In genomic region chr2:184698476-184698875, GRCh38 we compare ENCODE assay signal across 18 cellular contexts.
A peak's percentile ranks its signal among the peaks of the same experiment; 100 is the strongest.
DNase-seq lines count a peak whose midpoint lies in the region; ATAC-seq, FAIRE-seq and TF ChIP-seq lines count a peak whose summit lies in the region.
"Had no signal": no experiment of that assay in that cellular context is flagged by ENCODE, and none has a peak within 500 bp of the region (broad histone marks: within the 10 kb centered on the region; RNA-seq: fewer than 3 reads in every experiment).

No MANE protein-coding gene starts in this region.

- no peaks in the 10 kb centered on the region for H3F3A ChIP-seq in GM23338 (replicated peaks; ENCODE audit: low read depth)

- H3K79me2 ChIP-seq in GM23338 (replicated peaks; ENCODE audit: insufficient read depth) (no peaks in the 10 kb centered on the region), K562 (ENCODE audit: control insufficient read depth, insufficient read depth, low read length) (no peaks in the 10 kb centered on the region)

- BruUV-seq in K562 (replicated peaks; lab: Mats Ljungman, UMichigan), result no TSS peak

- TF ChIP-seq CTCF in A549 (IDR thresholded peaks at IDR 0.05) (no peak), GM23338 (conservative IDR thresholded peaks at IDR 0.05; ENCODE audit: low read depth in 2 of 2) (no peak), K562 (IDR thresholded peaks at IDR 0.05 in 2 of 3, conservative IDR thresholded peaks at IDR 0.05 in 1 of 3; ENCODE audit: insufficient read depth in 2 of 3, low read depth in 1 of 3, low read length in 3 of 3) (no peak)

- no peaks in the 10 kb centered on the region for H4K20me1 ChIP-seq in GM23338 (replicated peaks; ENCODE audit: insufficient read depth)
- H4K20me1 ChIP-seq in K562 (replicated peaks; ENCODE audit: control insufficient read depth, insufficient read depth, low read length), result no peaks in the 10 kb centered on the region

- POLR2A ChIA-PET in A549 (lab: Yijun Ruan, JAX), result no interaction called here
- POLR2A ChIA-PET in K562 (lab: Yijun Ruan, JAX), result no interaction called here

- H3K27me3 Mint-ChIP-seq in GM23338 (ENCODE audit: insufficient read depth, low read depth, poor library complexity), result no peaks in the 10 kb centered on the region
- H3K27me3 Mint-ChIP-seq: CD4-positive, alpha-beta memory T cell had no signal

- no peak overlapping the region for H3K4me3 Mint-ChIP-seq in GM23338
- H3K4me3 Mint-ChIP-seq: CD4-positive, alpha-beta memory T cell; HFFc6 had no signal

- H3K4me2 ChIP-seq in A549 (no peak overlapping the region), GM23338 (no peak overlapping the region), K562 (ENCODE audit: insufficient read depth, low read length) (no peak overlapping the region)

- no peak for FAIRE-seq in A549 (lab: Jason Lieb, UNC)
- no peak for FAIRE-seq in K562 (lab: Jason Lieb, UNC)
- FAIRE-seq: GM12878, H54 had no signal

- 36% methylated on average over 3 of the region's 3 CpGs for WGBS in A549 (ENCODE audit: missing lambda C conversion rate)
- 10% methylated on average over 3 of the region's 3 CpGs for WGBS in K562 (ENCODE audit: insufficient coverage, low coverage, missing lambda C conversion rate)

- TF ChIP-seq RAD21 in A549 (conservative IDR thresholded peaks at IDR 0.05 in 1 of 2, IDR thresholded peaks at IDR 0.05 in 1 of 2), result no peak
- no peak for TF ChIP-seq RAD21 in K562 (CRISPR knock-in tag; conservative IDR thresholded peaks at IDR 0.05 in 1 of 2, IDR thresholded peaks at IDR 0.05 in 1 of 2)

- H3K9me3 Mint-ChIP-seq in GM23338, result no peaks in the 10 kb centered on the region; the same call in 2 of the 3 replicates

- in situ Hi-C loops in K562 (cut with MboI), result no loop called here

- CTCF ChIA-PET in A549 (lab: Yijun Ruan, JAX) (no interaction called here), K562 (lab: Yijun Ruan, JAX; ENCODE audit: low intra/inter-chr PET ratio) (no interaction called here)

- H3K9me1 ChIP-seq in K562 (ENCODE audit: control insufficient read depth, insufficient read depth, low read length), result no peaks in the 10 kb centered on the region

- H3K36me3 Mint-ChIP-seq in GM23338 (ENCODE audit: low read depth), result no peaks in the 10 kb centered on the region
- H3K36me3 Mint-ChIP-seq: CD4-positive, alpha-beta memory T cell had no signal

- no peak for TF ChIP-seq POLR2A in A549 (IDR thresholded peaks at IDR 0.05; ENCODE audit: low read length)
- no peak for TF ChIP-seq POLR2A in K562 (conservative IDR thresholded peaks at IDR 0.05)

- H3K9ac ChIP-seq in K562 (ENCODE audit: insufficient read depth in 1 of 2, low read depth in 2 of 2, low read length in 2 of 2), result no peak overlapping the region
- H3K9ac ChIP-seq: GM23248 had no signal

- H3K9me2 ChIP-seq in GM23338 (ENCODE audit: insufficient read depth), result no peaks in the 10 kb centered on the region

- H3K27ac ChIP-seq in A549, result no peak overlapping the region
- H3K27ac ChIP-seq in GM23338 (ENCODE audit: low read depth), result no peak overlapping the region
- no peak overlapping the region for H3K27ac ChIP-seq in K562 (ENCODE audit: extremely low read depth, low read depth, low read length)
- H3K27ac ChIP-seq: GM23248 had no signal

- ATAC-seq in A549 (no peak), GM23338 (no peak), K562 (no peak), GM18498 (IDR thresholded peaks at IDR 0.05; ENCODE audit: unreplicated experiment) (no peak), GM21717 (IDR thresholded peaks at IDR 0.05; ENCODE audit: unreplicated experiment) (no peak)
- ATAC-seq: GM12878 had no signal

- H3K9me3 ChIP-seq in A549 (no peaks in the 10 kb centered on the region; the same call in 2 of the 3 replicates), K562 (replicated peaks; ENCODE audit: control insufficient read depth, insufficient read depth, low read depth, low read length) (no peaks in the 10 kb centered on the region)
- H3K9me3 ChIP-seq: Caco-2, HAP-1 had no signal

- no peak for DNase-seq in A549 (ENCODE audit: low read depth in 1 of 2, low spot score in 1 of 2)
- DNase-seq in GM23338 (ENCODE audit: low spot score), result no peak
- no peak for DNase-seq in K562 (ENCODE audit: extremely low read depth in 1 of 4, low spot score in 3 of 4)
- no peak for DNase-seq in COLO668 (lab: John Stamatoyannopoulos, UW; ENCODE audit: unreplicated experiment)
- DNase-seq: 8988T; C1 segment of cervical spinal cord; Caco-2; CD4-positive, alpha-beta memory T cell; DMS79; EL; GDM1; GM23248; HFFc6 had no signal

- H3K4me1 ChIP-seq in A549 (no peaks in the 10 kb centered on the region), GM23338 (ENCODE audit: insufficient read depth) (no peaks in the 10 kb centered on the region), K562 (replicated peaks in 1 of 2; ENCODE audit: control insufficient read depth in 2 of 2, insufficient read depth in 2 of 2, low read length in 2 of 2) (no peaks in the 10 kb centered on the region)
- H3K4me1 ChIP-seq: Caco-2 had no signal

- H3K27me3 ChIP-seq in GM23338 (ENCODE audit: insufficient read depth) (no peaks in the 10 kb centered on the region), K562 (ENCODE audit: control insufficient read depth in 2 of 2, insufficient read depth in 2 of 2, low read length in 2 of 2) (no peaks in the 10 kb centered on the region)

- intact Hi-C loops in K562 (cut with micrococcal nuclease), result no loop called here

- 0 out of 2 replicates have a peak overlapping the region, but pooled peaks have one; percentile 44 for H3K27ac Mint-ChIP-seq in GM23338
- H3K27ac Mint-ChIP-seq: CD4-positive, alpha-beta memory T cell; HFFc6 had no signal

- H2AFZ ChIP-seq in GM23338, result no peak overlapping the region
- H2AFZ ChIP-seq in K562 (ENCODE audit: low read depth, low read length), result no peak overlapping the region
- H2AFZ ChIP-seq: GM23248 had no signal

- no peak overlapping the region for H3K4me3 ChIP-seq in A549
- no peak overlapping the region for H3K4me3 ChIP-seq in GM23338
- H3K4me3 ChIP-seq in K562, result no peak overlapping the region
- H3K4me3 ChIP-seq: GM12878, GM23248, HAP-1 had no signal

- H3K36me3 ChIP-seq in GM23338 (ENCODE audit: insufficient read depth), result no peaks in the 10 kb centered on the region
- no peaks in the 10 kb centered on the region for H3K36me3 ChIP-seq in K562 (ENCODE audit: control insufficient read depth, insufficient read depth, low read length)
- H3K36me3 ChIP-seq: HAP-1 had no signal

- H3K4me1 Mint-ChIP-seq in GM23338, result peaks cover 4% of the 10 kb centered on the region; the same call in 2 of the 3 replicates
- H3K4me1 Mint-ChIP-seq: CD4-positive, alpha-beta memory T cell had no signal

- TF ChIP-seq EP300 in A549 (IDR thresholded peaks at IDR 0.05), result no peak
- no peak for TF ChIP-seq EP300 in K562 (IDR thresholded peaks at IDR 0.05; ENCODE audit: low read length)

TF ChIP-seq in A549, 52 proteins besides CTCF, POLR2A, EP300 and RAD21:
- TF ChIP-seq EHF (CRISPR knock-in tag; IDR thresholded peaks at IDR 0.05) (no peak), MAFK (IDR thresholded peaks at IDR 0.05; ENCODE audit: partially characterized antibody) (peak; percentile 84), RCOR1 (IDR thresholded peaks at IDR 0.05; ENCODE audit: low read depth, low read length) (no peak)
TF ChIP-seq in A549: peak in this region for 1.

TF ChIP-seq in K562, 482 proteins besides CTCF, POLR2A, EP300 and RAD21:
- TF ChIP-seq ZNF316 (IDR thresholded peaks at IDR 0.05), result peak; percentile 87
- peak; percentile 78 for TF ChIP-seq MAFG (tag; conservative IDR thresholded peaks at IDR 0.05)
- TF ChIP-seq SUPT5H (IDR thresholded peaks at IDR 0.05), result no peak
- TF ChIP-seq NR2F6 (CRISPR knock-in tag; IDR thresholded peaks at IDR 0.05), result no peak
- peak; percentile 72 for TF ChIP-seq C11orf30 (IDR thresholded peaks at IDR 0.05; ENCODE audit: low read depth)
- peak; percentile 80 for TF ChIP-seq MAFF (IDR thresholded peaks at IDR 0.05; ENCODE audit: low read length)
- peak; percentile 87 for TF ChIP-seq MAFK (IDR thresholded peaks at IDR 0.05; ENCODE audit: low read length)
- no peak for TF ChIP-seq SRSF7 (optimal IDR thresholded peaks at IDR 0.05; ENCODE audit: low read depth, low read length)

Comparison
In these comparisons a context has a peak if more than half of its experiments do, and no peak if none do; other contexts are left out.
1. Of the 35 proteins assayed by ChIP-seq in both K562 and A549: peak only in K562: none; only in A549: none; in both: MAFK; in neither: 34.